In genomic region chr1:50231209-50231608, GRCh38 we compare ENCODE assay signal across 36 cellular contexts.
"Had no signal": no experiment of that assay in that cellular context is flagged by ENCODE, and none has a peak within 500 bp of the region (broad histone marks: within the 10 kb centered on the region; RNA-seq: fewer than 3 reads in every experiment).

No MANE protein-coding gene starts in this region.

- H3K27ac ChIP-seq: adrenal gland, body of pancreas, brain microvascular endothelial cell, breast epithelium, WERI-Rb-1 had no signal

- DNase-seq: activated CD4-positive, alpha-beta memory T cell treated with anti-CD3 and anti-CD28 coated beads for 36 hours; activated CD4-positive, alpha-beta T cell treated with anti-CD3 and anti-CD28 coated beads for 1 hour; activated CD4-positive, alpha-beta T cell treated with anti-CD3 and anti-CD28 coated beads for 36 hours; activated CD4-positive, alpha-beta T cell treated with anti-CD3 and anti-CD28 coated beads for 48 hours; activated CD4-positive, alpha-beta T cell treated with anti-CD3 and anti-CD28 coated beads, Interleukin-2, amount 50 U/mL, for 1 hour; activated CD4-positive, alpha-beta T cell treated with anti-CD3 and anti-CD28 coated beads, Interleukin-2, amount 50 U/mL, for 4 hours; activated CD4-positive, CD25-positive, alpha-beta regulatory T cell; activated CD8-positive, alpha-beta memory T cell treated with anti-CD3 and anti-CD28 coated beads, Interleukin-2, amount 50 U/mL, for 4 hours; activated CD8-positive, alpha-beta T cell treated with anti-CD3 and anti-CD28 coated beads for 36 hours; activated effector memory CD4-positive, alpha-beta T cell treated with anti-CD3 and anti-CD28 coated beads, Interleukin-2, amount 50 U/mL, for 16 hours; activated gamma-delta T cell treated with Interleukin-2 at 50 U/mL for 16 hours; activated naive CD4-positive, alpha-beta T cell; activated naive CD4-positive, alpha-beta T cell treated with anti-CD3 and anti-CD28 coated beads for 36 hours; activated naive CD4-positive, alpha-beta T cell treated with anti-CD3 and anti-CD28 coated beads, Interleukin-2, amount 50 U/mL, for 16 hours; activated naive CD8-positive, alpha-beta T cell treated with anti-CD3 and anti-CD28 coated beads for 36 hours; activated T-cell treated with anti-CD3 and anti-CD28 coated beads for 4 hours; activated T-cell treated with anti-CD3 and anti-CD28 coated beads, Interleukin-2, amount 50 U/mL, for 1 hour; activated T-cell treated with anti-CD3 and anti-CD28 coated beads, Interleukin-2, amount 50 U/mL, for 4 hours; activated T-cell treated with anti-CD3 and anti-CD28 coated beads, Interleukin-2, amount 50 U/mL, for 72 hours; adrenal gland; amniotic stem cell; aorta; body of pancreas; brain microvascular endothelial cell; central memory CD4-positive, alpha-beta T cell; T-helper 1 cell; T-helper 2 cell; T-helper 9 cell; WERI-Rb-1 had no signal

- FAIRE-seq: astrocyte, TTC549 had no signal

- H3K27me3 ChIP-seq: adrenal gland, body of pancreas, brain microvascular endothelial cell, breast epithelium had no signal

- H3K4me1 ChIP-seq: adrenal gland, body of pancreas, breast epithelium had no signal

- H3K4me3 ChIP-seq: adrenal gland, body of pancreas, breast epithelium had no signal

- ATAC-seq: activated CD4-positive, alpha-beta T cell treated with anti-CD3 and anti-CD28 coated beads for 36 hours; activated CD4-positive, CD25-positive, alpha-beta regulatory T cell treated with anti-CD3 and anti-CD28 coated beads, Interleukin-2, amount 50 U/mL, for 24 hours; activated CD8-positive, alpha-beta T cell treated with anti-CD3 and anti-CD28 coated beads for 36 hours; activated naive CD4-positive, alpha-beta T cell treated with anti-CD3 and anti-CD28 coated beads, Interleukin-2, amount 50 U/mL, for 72 hours; activated T-cell treated with anti-CD3 and anti-CD28 coated beads, Interleukin-2, amount 50 U/mL, for 4 hours; activated T-cell treated with anti-CD3 and anti-CD28 coated beads, Interleukin-2, amount 50 U/mL, for 72 hours; activated T-helper 17 cell treated with anti-CD3 and anti-CD28 coated beads, Interleukin-2, amount 50 U/mL, for 72 hours; body of pancreas; WTC11 had no signal

- H3K36me3 ChIP-seq: adrenal gland, brain microvascular endothelial cell, breast epithelium, WERI-Rb-1 had no signal
